In the genomic region with DNA sequence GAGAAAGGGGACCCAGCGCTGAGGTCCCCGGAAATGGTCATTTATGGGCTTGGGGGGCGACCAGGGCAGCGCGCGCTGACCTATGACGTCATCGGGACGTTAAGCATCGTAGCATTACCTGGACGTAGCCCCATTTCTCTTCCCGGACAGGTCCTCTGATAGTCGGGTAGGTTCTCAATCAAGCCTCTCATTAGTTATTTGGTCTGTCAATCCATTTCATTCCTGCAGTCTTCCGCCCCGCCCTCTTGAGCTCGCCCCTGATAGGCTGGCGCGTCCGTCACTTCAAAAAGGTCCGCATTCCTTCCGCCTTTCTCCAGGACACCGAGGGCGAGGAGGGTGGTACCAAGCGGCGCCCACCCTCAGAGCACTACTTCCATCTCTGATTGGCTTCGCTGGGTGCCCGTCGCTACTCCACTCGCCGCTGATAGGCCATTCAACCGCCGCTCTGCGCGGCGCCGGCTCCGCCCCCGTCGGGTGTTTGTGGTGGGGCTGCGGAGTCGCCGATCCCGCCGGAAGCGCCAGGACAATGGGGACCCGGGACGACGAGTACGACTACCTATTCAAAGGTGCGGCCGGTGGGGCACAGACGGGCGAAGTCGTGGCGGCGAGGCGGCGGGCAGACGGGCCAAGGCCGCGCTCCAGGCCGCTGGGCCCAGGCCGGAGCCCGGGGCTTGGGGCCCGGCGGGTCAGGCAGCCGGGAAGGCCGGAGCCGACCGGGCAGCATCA, we compare ENCODE assay signal across 8 cellular contexts. TPM values are rescaled to one million over a fixed set of nuclear protein-coding genes. Genes with fewer than 3 reads are reported as not detected.
A peak's percentile ranks its signal among the peaks of the same experiment; 100 is the strongest.
DNase-seq lines count a peak whose midpoint lies in the region; TF ChIP-seq lines count a peak whose summit lies in the region.

Gene RAB11B (plus strand): TSS at position 470 of the 726 bp plus-strand sequence. CDS start 57 bp downstream, at position 527.

- TF ChIP-seq CTCF in MM.1S (IDR thresholded peaks at IDR 0.05; ENCODE audit: low read length) (no peak), fibroblast of the aortic adventitia (IDR thresholded peaks at IDR 0.05; ENCODE audit: insufficient read depth, low read length) (no peak), nephron (IDR thresholded peaks at IDR 0.05; ENCODE audit: unreplicated experiment in 3 of 3) (no peak)

- no peaks in the 10 kb centered on the region for H3K9me3 Mint-ChIP-seq in nephron
- H3K9me3 Mint-ChIP-seq in stimulated activated naive CD8-positive, alpha-beta T cell treated with anti-CD3 and anti-CD28 coated beads, Interleukin-15, Interleukin-2, amounts not matched to agents 100 ng/mL and 50 ng/mL, for 24 hours = no peaks in the 10 kb centered on the region

- peak; percentile 99 for DNase-seq in HAP-1 (ENCODE audit: low spot score in 2 of 2)
- peak; percentile 100 for DNase-seq in MM.1S
- peak; percentile 99 for DNase-seq in SIG-M5 (lab: John Stamatoyannopoulos, UW)
- DNase-seq in activated gamma-delta T cell (lab: John Stamatoyannopoulos, UW) = peak; percentile 87
- DNase-seq in fibroblast of the aortic adventitia (ENCODE audit: low read depth) = peak; percentile 100

- H4K20me1 ChIP-seq in MM.1S (ENCODE audit: insufficient read depth, low read length) = peaks cover 7% of the 10 kb centered on the region; the same call in 1 of the 2 replicates

- H3K27me3 ChIP-seq in HAP-1 (ENCODE audit: low read depth) (no peaks in the 10 kb centered on the region), MM.1S (replicated peaks; ENCODE audit: insufficient read depth, low read length) (no peaks in the 10 kb centered on the region)

- peaks cover 25% of the 10 kb centered on the region for H3K4me1 Mint-ChIP-seq in nephron
- H3K4me1 Mint-ChIP-seq in stimulated activated naive CD8-positive, alpha-beta T cell treated with anti-CD3 and anti-CD28 coated beads, Interleukin-15, Interleukin-2, amounts not matched to agents 100 ng/mL and 50 ng/mL, for 24 hours (ENCODE audit: low read depth) = peaks cover 33% of the 10 kb centered on the region

- no peaks in the 10 kb centered on the region for H3K9me2 ChIP-seq in MM.1S (replicated peaks; ENCODE audit: insufficient read depth, low read length)

- H3K4me3 ChIP-seq in HAP-1 = peak within 1 kb of the TSS; percentile 51
- peak within 1 kb of the TSS; percentile 78 for H3K4me3 ChIP-seq in MM.1S (ENCODE audit: low read length)
- peak within 1 kb of the TSS; percentile 80 for H3K4me3 ChIP-seq in fibroblast of the aortic adventitia (ENCODE audit: low read depth, low read length)

- H3K9me3 ChIP-seq in ES-I3 (ENCODE audit: control insufficient read depth, insufficient read depth, low read length) (no peaks in the 10 kb centered on the region; the same call in 1 of the 2 replicates), HAP-1 (no peaks in the 10 kb centered on the region), MM.1S (replicated peaks; ENCODE audit: insufficient read depth, low read length) (no peaks in the 10 kb centered on the region)

- H2AFZ ChIP-seq in MM.1S (ENCODE audit: low read length) = peak within 1 kb of the TSS; percentile 72

- peaks cover 42% of the 10 kb centered on the region for H3K79me2 ChIP-seq in MM.1S (ENCODE audit: low read length)

- H3F3A ChIP-seq in MM.1S (ENCODE audit: insufficient read depth, low read length) = no peaks in the 10 kb centered on the region

- H3K27ac Mint-ChIP-seq in nephron = peak within 1 kb of the TSS; percentile 71 to 98 (median 87)
- H3K27ac Mint-ChIP-seq in stimulated activated naive CD8-positive, alpha-beta T cell treated with anti-CD3 and anti-CD28 coated beads, Interleukin-15, Interleukin-2, amounts not matched to agents 100 ng/mL and 50 ng/mL, for 24 hours = peak within 1 kb of the TSS; percentile 93

- in situ Hi-C loops in HAP-1 (cut with MboI; ENCODE audit: low sequenced_read_pairs) = no loop called here

- peak within 1 kb of the TSS; percentile 76 for H3K27ac ChIP-seq in MM.1S (ENCODE audit: low read length)

- peak within 1 kb of the TSS; percentile 47 for H3K4me2 ChIP-seq in MM.1S (ENCODE audit: low read depth, low read length)

- H3K36me3 Mint-ChIP-seq in nephron (ENCODE audit: low read depth) = peaks cover 10% of the 10 kb centered on the region
- peaks cover 13% of the 10 kb centered on the region for H3K36me3 Mint-ChIP-seq in stimulated activated naive CD8-positive, alpha-beta T cell treated with anti-CD3 and anti-CD28 coated beads, Interleukin-15, Interleukin-2, amounts not matched to agents 100 ng/mL and 50 ng/mL, for 24 hours (ENCODE audit: low read depth)

- H3K36me3 ChIP-seq in ES-I3 (ENCODE audit: insufficient read depth, low read length) (no peaks in the 10 kb centered on the region; the same call in 1 of the 2 replicates), HAP-1 (replicated peaks) (no peaks in the 10 kb centered on the region), MM.1S (replicated peaks; ENCODE audit: insufficient read depth, low read length) (no peaks in the 10 kb centered on the region)

- H3K27me3 Mint-ChIP-seq in nephron (ENCODE audit: low read depth) = no peaks in the 10 kb centered on the region
- no peaks in the 10 kb centered on the region for H3K27me3 Mint-ChIP-seq in stimulated activated naive CD8-positive, alpha-beta T cell treated with anti-CD3 and anti-CD28 coated beads, Interleukin-15, Interleukin-2, amounts not matched to agents 100 ng/mL and 50 ng/mL, for 24 hours

- H3K4me1 ChIP-seq in ES-I3 (ENCODE audit: insufficient read depth, low read length) = no peaks in the 10 kb centered on the region; the same call in 1 of the 2 replicates
- peaks cover 12% of the 10 kb centered on the region for H3K4me1 ChIP-seq in HAP-1
- peaks cover 4% of the 10 kb centered on the region; the same call in 1 of the 2 replicates for H3K4me1 ChIP-seq in MM.1S (ENCODE audit: low read length)

- peak within 1 kb of the TSS; percentile 92 to 95 (median 92) for H3K4me3 Mint-ChIP-seq in nephron
- H3K4me3 Mint-ChIP-seq in stimulated activated naive CD8-positive, alpha-beta T cell treated with anti-CD3 and anti-CD28 coated beads, Interleukin-15, Interleukin-2, amounts not matched to agents 100 ng/mL and 50 ng/mL, for 24 hours = peak within 1 kb of the TSS; percentile 90

- peak within 1 kb of the TSS; percentile 99 for H3K9ac ChIP-seq in ES-I3 (ENCODE audit: low read depth, low read length)
- peak within 1 kb of the TSS; percentile 89 for H3K9ac ChIP-seq in MM.1S (ENCODE audit: low read length)

RNA-seq across cellular contexts. Expression of gene RAB11B, which starts in this region (rescaled TPM):
- total RNA-seq in fibroblast of the aortic adventitia (ENCODE audit: low replicate concordance) = 6.3 and 15.7 TPM in 2 replicates

Comparison
In these comparisons a context has a peak if more than half of its experiments do, and no peak if none do; other contexts are left out.
1. Peak in every context shown above with its lines: DNase-seq, H3K4me3 ChIP-seq and H3K27ac ChIP-seq.